8 cellular contexts compared by ENCODE assay signal in the genomic region with DNA sequence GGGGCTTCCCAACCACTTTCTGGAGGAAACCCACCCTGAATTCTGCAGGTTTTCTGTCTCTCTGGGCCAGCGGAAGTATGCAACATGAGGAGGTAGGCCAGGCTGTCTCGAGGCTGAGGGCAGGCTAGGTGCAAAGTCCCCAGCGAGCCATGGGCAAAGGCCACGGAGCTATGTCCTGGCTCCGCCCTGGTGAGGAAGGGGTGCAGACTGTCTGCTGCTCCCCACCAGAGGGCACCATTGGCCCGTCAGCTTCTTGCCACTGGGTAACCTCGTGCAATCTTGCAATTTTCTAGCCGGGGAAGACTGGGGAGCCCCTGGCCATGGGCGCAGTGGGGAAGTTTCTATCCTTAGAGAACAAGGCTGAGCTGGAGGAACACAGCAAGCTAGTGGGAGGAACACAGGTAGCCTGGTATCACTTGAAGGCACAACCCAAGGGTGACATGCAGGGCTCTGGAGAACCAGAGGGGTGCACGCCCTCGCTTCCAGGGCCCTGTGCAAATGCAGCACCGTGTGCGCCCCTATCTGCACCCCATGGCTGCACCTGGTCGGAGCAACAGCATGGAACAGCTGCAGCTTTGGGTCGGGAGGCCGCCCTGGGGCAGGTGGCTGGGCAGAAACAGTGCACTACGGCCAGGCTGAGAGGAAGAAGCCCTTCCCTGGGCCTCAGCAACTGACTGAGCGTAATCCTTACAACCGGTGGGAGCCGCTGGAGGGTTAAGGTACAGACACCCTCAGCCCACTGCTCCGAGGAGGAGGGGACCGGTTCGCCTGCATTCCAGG. TPM values are rescaled to one million over a fixed set of nuclear protein-coding genes. Genes with fewer than 3 reads are reported as not detected.
A peak's percentile ranks its signal among the peaks of the same experiment; 100 is the strongest.
DNase-seq lines count a peak whose midpoint lies in the region; FAIRE-seq and TF ChIP-seq lines count a peak whose summit lies in the region.

No MANE protein-coding gene starts in this region.

- peak overlapping the region; percentile 57 for H4K8ac ChIP-seq in mesendoderm (ENCODE audit: low read depth, low read length)

- peaks cover 22% of the 10 kb centered on the region for H3K79me1 ChIP-seq in mesendoderm (ENCODE audit: low read length)

- FAIRE-seq in HTR-8/SVneo (lab: Jason Lieb, UNC): peak; percentile 60

- H3K4ac ChIP-seq in mesendoderm (ENCODE audit: low read depth, low read length): peak overlapping the region; percentile 90

- H4K5ac ChIP-seq in mesendoderm (ENCODE audit: low read length): no peak overlapping the region

- H3K27ac ChIP-seq in mesendoderm (ENCODE audit: low read depth, low read length): peak overlapping the region; percentile 96

- H2BK15ac ChIP-seq in mesendoderm (replicated peaks; ENCODE audit: low read depth): no peak overlapping the region

- H3K56ac ChIP-seq in mesendoderm (ENCODE audit: low read length): peak overlapping the region; percentile 88

- H3K23ac ChIP-seq in mesendoderm (ENCODE audit: low read length): no peak overlapping the region

- DNase-seq in AG10803 (ENCODE audit: low read depth): peak; percentile 76
- peak; percentile 89 for DNase-seq in GM19238 (ENCODE audit: insufficient read length, low spot score)
- peak; percentile 86 for DNase-seq in HTR-8/SVneo (ENCODE audit: insufficient read length, low spot score)
- DNase-seq in NK-92 treated with Interleukin-12 subunit alpha and Interleukin-12 subunit beta, amount 100 ng/mL, for 24 hours (lab: John Stamatoyannopoulos, UW): peak; percentile 66
- DNase-seq in activated CD8-positive, alpha-beta memory T cell treated with anti-CD3 and anti-CD28 coated beads, Interleukin-2, amount 50 U/mL, for 1 hour (ENCODE audit: extremely low read depth): peak; percentile 73
- peak; percentile 98 for DNase-seq in mesendoderm
- peak; percentile 82 for DNase-seq in stimulated activated CD8-positive, alpha-beta memory T cell treated with anti-CD3 and anti-CD28 coated beads, Interleukin-15, amount 100 ng/mL, for 1 hour (ENCODE audit: low read depth)

- H3K9ac ChIP-seq in endocrine pancreas (ENCODE audit: control insufficient read depth, insufficient read depth, low read length) (peak overlapping the region; percentile 60), mesendoderm (ENCODE audit: low read length) (peak overlapping the region; percentile 79)

- WGBS in mesendoderm (ENCODE audit: extremely low coverage, insufficient coverage, low lambda C conversion rate): no CpG with 5 or more reads among the region's 23 CpGs

- peaks cover 53% of the 10 kb centered on the region for H3K79me2 ChIP-seq in mesendoderm (ENCODE audit: control insufficient read depth, insufficient read depth, low read length)

- H3K18ac ChIP-seq in mesendoderm (ENCODE audit: low read length): peak overlapping the region; percentile 93

- H3K4me2 ChIP-seq in mesendoderm (ENCODE audit: low read length): peak overlapping the region; percentile 60

- H3K9me3 ChIP-seq in endocrine pancreas (ENCODE audit: control insufficient read depth, low read length): no peaks in the 10 kb centered on the region

- H3K4me1 ChIP-seq in endocrine pancreas (ENCODE audit: control insufficient read depth, insufficient read depth, low read length) (peaks cover 15% of the 10 kb centered on the region), mesendoderm (ENCODE audit: control insufficient read depth, low read depth, low read length) (peaks cover 52% of the 10 kb centered on the region)

- H3K4me3 ChIP-seq in AG10803 (ENCODE audit: low read length) (peak overlapping the region; percentile 20; the same call in 1 of the 2 replicates), endocrine pancreas (ENCODE audit: control insufficient read depth, insufficient read depth, low read length) (no peak overlapping the region), mesendoderm (ENCODE audit: low read length) (no peak overlapping the region)

- peak overlapping the region; percentile 99 for H2BK120ac ChIP-seq in mesendoderm (ENCODE audit: low read depth, low read length)

- peak; percentile 97 for TF ChIP-seq CTCF in AG10803 (conservative IDR thresholded peaks at IDR 0.05; ENCODE audit: low read length)

- H2AK5ac ChIP-seq in mesendoderm (ENCODE audit: low read length): peak overlapping the region; percentile 97

- H3K36me3 ChIP-seq in endocrine pancreas (ENCODE audit: control insufficient read depth, insufficient read depth, low read length): no peaks in the 10 kb centered on the region
- H3K36me3 ChIP-seq in mesendoderm (ENCODE audit: control insufficient read depth, insufficient read depth, low read length): peaks cover 6% of the 10 kb centered on the region

- peak overlapping the region; percentile 100 for H2BK5ac ChIP-seq in mesendoderm (ENCODE audit: low read length)

- H3K27me3 ChIP-seq in endocrine pancreas (ENCODE audit: control insufficient read depth, insufficient read depth, low read length): no peaks in the 10 kb centered on the region
- no peaks in the 10 kb centered on the region for H3K27me3 ChIP-seq in mesendoderm (ENCODE audit: insufficient read depth, low read length, poor library complexity)

RNA-seq across cellular contexts. Expression of a gene that starts 27.6 kb away (rescaled TPM):
- polyA plus RNA-seq in mesendoderm (2013, experiment 1 of 2): 3,852 TPM
- 3,764 TPM for polyA plus RNA-seq in mesendoderm (2013, experiment 2 of 2)

RNA-seq across cellular contexts. Expression of a gene that starts 34.0 kb away (rescaled TPM):
- 33.6 TPM for polyA plus RNA-seq in mesendoderm (2013, experiment 1 of 2)
- 32.3 TPM for polyA plus RNA-seq in mesendoderm (2013, experiment 2 of 2)

RNA-seq across cellular contexts. Expression of a gene that starts 37.0 kb away (rescaled TPM):
- polyA plus RNA-seq in mesendoderm (2013, experiment 1 of 2): 147 TPM
- 148 TPM for polyA plus RNA-seq in mesendoderm (2013, experiment 2 of 2)
